In genomic region chr3:52181543-52181942, GRCh38 we compare ENCODE assay signal across 17 cellular contexts. TPM values are rescaled to one million over a fixed set of nuclear protein-coding genes. Genes with fewer than 3 reads are reported as not detected.
A peak's percentile ranks its signal among the peaks of the same experiment; 100 is the strongest.
DNase-seq lines count a peak whose midpoint lies in the region; ATAC-seq and TF ChIP-seq lines count a peak whose summit lies in the region.
"Had no signal": no experiment of that assay in that cellular context is flagged by ENCODE, and none has a peak within 500 bp of the region (broad histone marks: within the 10 kb centered on the region; RNA-seq: fewer than 3 reads in every experiment).

No MANE protein-coding gene starts in this region.

- no peaks in the 10 kb centered on the region for H3K9me3 ChIP-seq in lung (ENCODE audit: control insufficient read depth in 2 of 2, insufficient read depth in 1 of 2, low read length in 1 of 2)

- WGBS in lung, 2 donors, result 70% methylated on average over 4 of the region's 4 CpGs

- peaks cover 5 to 7% of the 10 kb centered on the region in 2 donors for H3K4me1 ChIP-seq in lung (ENCODE audit: control insufficient read depth in 2 of 2, insufficient read depth in 2 of 2, low read length in 2 of 2)

- DNase-seq in AG09319 (ENCODE audit: extremely low read depth, low read depth) (peak; percentile 10), HT1080 (ENCODE audit: low read depth) (peak; percentile 27), cardiac fibroblast (ENCODE audit: low read depth in 2 of 2) (peak; percentile 66 to 75), lung (ENCODE audit: low spot score) (no peak), caudate nucleus (lab: John Stamatoyannopoulos, UW) (no peak), globus pallidus (ENCODE audit: low spot score) (no peak)
- no peak for DNase-seq in stimulated activated CD8-positive, alpha-beta memory T cell treated with anti-CD3 and anti-CD28 coated beads, Interleukin-4, amount 100 ng/mL, for 48 hours
- DNase-seq: activated naive CD4-positive, alpha-beta T cell treated with anti-CD3 and anti-CD28 coated beads, Interleukin-2, amount 10 ng/mL, durations not matched to agents 7 days and 5 days; AML-193; NCI-H1694 treated with DMSO at 0.1 percent for 48 hours; NCI-H526 treated with DMSO at 0.1 percent for 48 hours had no signal

- no peaks in the 10 kb centered on the region for H3K36me3 ChIP-seq in lung (ENCODE audit: control insufficient read depth in 2 of 2, insufficient read depth in 2 of 2, low read length in 2 of 2)

- no peaks in the 10 kb centered on the region for H3K27me3 ChIP-seq in lung (ENCODE audit: control insufficient read depth, insufficient read depth)

- TF ChIP-seq CTCF in AG09319 (IDR thresholded peaks at IDR 0.05; ENCODE audit: low read depth, low read length) (no peak), cardiac fibroblast (IDR thresholded peaks at IDR 0.05; ENCODE audit: low read depth, low read length) (no peak), lung (IDR thresholded peaks at IDR 0.05; ENCODE audit: control extremely low read depth, extremely low read depth) (no peak)

- H3K4me3 ChIP-seq in cardiac fibroblast (replicated peaks in 1 of 2; ENCODE audit: low read depth in 2 of 2, low read length in 2 of 2) (no peak overlapping the region), lung (no peak overlapping the region)
- H3K4me3 ChIP-seq: skin epidermis had no signal

- ATAC-seq in lung (ENCODE audit: insufficient read depth, low FRiP score), result peak; percentile 23
- no peak for ATAC-seq in HG03432 (IDR thresholded peaks at IDR 0.05; ENCODE audit: unreplicated experiment)

- H3K27ac ChIP-seq in lung (ENCODE audit: low read depth in 1 of 2, low read length in 1 of 2) (peak overlapping the region in 1 of 2 donors; percentile 55), caudate nucleus (ENCODE audit: low read depth, low read length) (no peak overlapping the region)
- H3K27ac ChIP-seq: KMS-11 had no signal

RNA-seq across cellular contexts. Expression of gene ALAS1, which starts 16.4 kb away (rescaled TPM):
- 57.6 and 71.5 TPM in 2 replicates for total RNA-seq in HT1080 (2014; rRNA removed; shearing (Covaris generic))
- polyA plus RNA-seq in HT1080 (2015; cell fraction: cytosol; rRNA removed), result 41.4 and 41.5 TPM in 2 replicates
- 60.8 and 66.9 TPM in 2 replicates for polyA plus RNA-seq in HT1080 (2015; cell fraction: nucleus; rRNA removed)
- total RNA-seq in lung, result 10 to 100 TPM; 38.7 to 85.1 TPM
- 10 to 100 TPM; 56.8 to 57.6 TPM for polyA plus RNA-seq in lung

RNA-seq across cellular contexts. Expression of gene POC1A, which starts 27.3 kb away (rescaled TPM):
- 26.0 and 31.3 TPM in 2 replicates for total RNA-seq in HT1080 (2014; rRNA removed; shearing (Covaris generic))
- polyA plus RNA-seq in HT1080 (2015; cell fraction: cytosol; rRNA removed), result 17.3 and 19.4 TPM in 2 replicates
- 19.2 and 20.0 TPM in 2 replicates for polyA plus RNA-seq in HT1080 (2015; cell fraction: nucleus; rRNA removed)
- total RNA-seq in lung, result 1 to 10 TPM; 3.9 to 5.4 TPM
- polyA plus RNA-seq in lung, result 1 to 10 TPM; 2.3 to 4.1 TPM

RNA-seq across cellular contexts. Expression of gene TLR9, which starts 43.9 kb away (rescaled TPM):
- not detected in 2 replicates for total RNA-seq in HT1080 (2014; rRNA removed; shearing (Covaris generic))
- polyA plus RNA-seq in HT1080 (2015; cell fraction: cytosol; rRNA removed), result not detected in 2 replicates
- polyA plus RNA-seq in HT1080 (2015; cell fraction: nucleus; rRNA removed), result not detected in 2 replicates
- 1 to 10 TPM in 1 of 2 donors, under 1 TPM in 1; 0.20 to 1.1 TPM for total RNA-seq in lung
- polyA plus RNA-seq in lung, result under 1 TPM; 0.37 TPM
- total RNA-seq: endothelial cell of umbilical vein, H1, lung microvascular endothelial cell had no signal
- polyA plus RNA-seq: endothelial cell of umbilical vein had no signal

RNA-seq across cellular contexts. Expression of gene TWF2, which starts 57.4 kb away (rescaled TPM):
- 180 and 202 TPM in 2 replicates for total RNA-seq in HT1080 (2014; rRNA removed; shearing (Covaris generic))
- polyA plus RNA-seq in HT1080 (2015; cell fraction: cytosol; rRNA removed), result 188 and 212 TPM in 2 replicates
- polyA plus RNA-seq in HT1080 (2015; cell fraction: nucleus; rRNA removed), result 166 and 185 TPM in 2 replicates
- total RNA-seq in lung, result 10 to 100 TPM; 25.7 to 90.3 TPM
- 100 to 1,000 TPM in 1 of 2 donors, 10 to 100 TPM in 1; 31.1 to 104 TPM for polyA plus RNA-seq in lung

Comparison
In these comparisons a context has a peak if more than half of its experiments do, and no peak if none do; other contexts are left out.
1. DNase-seq: peak in AG09319 (single experiment), HT1080 (single experiment) and cardiac fibroblast (2 of 2); none in lung (single experiment), stimulated activated CD8-positive, alpha-beta memory T cell treated with anti-CD3 and anti-CD28 coated beads, Interleukin-4, amount 100 ng/mL, for 48 hours (single experiment), caudate nucleus (0 of 61) and globus pallidus (single experiment).